8 cellular contexts compared by ENCODE assay signal in genomic region chr11:46369458-46370152, GRCh38. TPM values are rescaled to one million over a fixed set of nuclear protein-coding genes. Genes with fewer than 3 reads are reported as not detected.
DNase-seq lines count a peak whose midpoint lies in the region; ATAC-seq, FAIRE-seq and TF ChIP-seq lines count a peak whose summit lies in the region.

No MANE protein-coding gene starts in this region.

- POLR2A ChIA-PET in activated naive CD8-positive, alpha-beta T cell treated with anti-CD3 and anti-CD28 coated beads, Interleukin-2, amount 10 ng/mL, durations not matched to agents 7 days and 5 days (lab: Charles Lee), result no interaction called here

- no peak for FAIRE-seq in frontal cortex (lab: Jason Lieb, UNC)

- H3K27me3 Mint-ChIP-seq in activated naive CD8-positive, alpha-beta T cell treated with anti-CD3 and anti-CD28 coated beads, Interleukin-2, amount 10 ng/mL, durations not matched to agents 7 days and 5 days, result no peaks in the 10 kb centered on the region

- DNase-seq in 8988T (peak; percentile 93), GM12865 (ENCODE audit: low read depth) (peak; percentile 70), HK-2 (ENCODE audit: unreplicated experiment) (peak; percentile 85), RPMI7951 (ENCODE audit: low read depth) (peak; percentile 52), left ventricle myocardium superior (no peak), frontal cortex (ENCODE audit: low spot score in 2 of 2) (no peak)
- peak; percentile 65 for DNase-seq in activated naive CD8-positive, alpha-beta T cell treated with anti-CD3 and anti-CD28 coated beads, Interleukin-2, amount 10 ng/mL, durations not matched to agents 7 days and 5 days
- DNase-seq in stimulated activated CD4-positive, alpha-beta T cell treated with anti-CD3 and anti-CD28 coated beads, Interleukin-2, amount 100 ng/mL, for 24 hours, result peak; percentile 69 to 71

- peaks cover 6% of the 10 kb centered on the region for H3K4me1 Mint-ChIP-seq in activated naive CD8-positive, alpha-beta T cell treated with anti-CD3 and anti-CD28 coated beads, Interleukin-2, amount 10 ng/mL, durations not matched to agents 7 days and 5 days

- H3K4me3 Mint-ChIP-seq in activated naive CD8-positive, alpha-beta T cell treated with anti-CD3 and anti-CD28 coated beads, Interleukin-2, amount 10 ng/mL, durations not matched to agents 7 days and 5 days, result no peak overlapping the region

- peak overlapping the region; percentile 48 for H3K27ac Mint-ChIP-seq in activated naive CD8-positive, alpha-beta T cell treated with anti-CD3 and anti-CD28 coated beads, Interleukin-2, amount 10 ng/mL, durations not matched to agents 7 days and 5 days

- no peaks in the 10 kb centered on the region for H3K9me3 Mint-ChIP-seq in activated naive CD8-positive, alpha-beta T cell treated with anti-CD3 and anti-CD28 coated beads, Interleukin-2, amount 10 ng/mL, durations not matched to agents 7 days and 5 days

- peak; percentile 46 for ATAC-seq in activated naive CD8-positive, alpha-beta T cell treated with anti-CD3 and anti-CD28 coated beads, Interleukin-2, amount 10 ng/mL, durations not matched to agents 7 days and 5 days (ENCODE audit: low read depth)
- ATAC-seq in left ventricle myocardium superior, result peak; percentile 48

- no peak overlapping the region for H3K4me3 ChIP-seq in GM12865 (ENCODE audit: low read depth, low read length)

- intact Hi-C loops in left ventricle myocardium superior (cut with micrococcal nuclease), result no loop called here

- TF ChIP-seq CTCF in GM12865 (IDR thresholded peaks at IDR 0.05; ENCODE audit: insufficient read depth, low read depth, low read length, missing control alignments), result peak; percentile 92

- H3K36me3 Mint-ChIP-seq in activated naive CD8-positive, alpha-beta T cell treated with anti-CD3 and anti-CD28 coated beads, Interleukin-2, amount 10 ng/mL, durations not matched to agents 7 days and 5 days, result peaks cover 9% of the 10 kb centered on the region

RNA-seq across cellular contexts. Expression of gene MDK, which starts 11.9 kb away (rescaled TPM):
- 15.8 and 19.9 TPM in 2 replicates for total RNA-seq in RPMI7951 (2014; rRNA removed; shearing (Covaris generic))
- 1 to 10 TPM; 6.9 to 7.4 TPM for total RNA-seq in activated naive CD8-positive, alpha-beta T cell treated with anti-CD3 and anti-CD28 coated beads, Interleukin-2, amount 10 ng/mL, durations not matched to agents 7 days and 5 days
- total RNA-seq in left ventricle myocardium superior (5.7 TPM), frontal cortex (11.4 TPM)

RNA-seq across cellular contexts. Expression of gene CHRM4, which starts 22.0 kb away (rescaled TPM):
- 0.49 TPM in 1 of 2 replicates, not detected in the other for total RNA-seq in RPMI7951 (2014; rRNA removed; shearing (Covaris generic))
- under 1 TPM; 0.19 to 0.40 TPM for total RNA-seq in activated naive CD8-positive, alpha-beta T cell treated with anti-CD3 and anti-CD28 coated beads, Interleukin-2, amount 10 ng/mL, durations not matched to agents 7 days and 5 days
- not detected for total RNA-seq in left ventricle myocardium superior
- 6.1 TPM for total RNA-seq in frontal cortex

RNA-seq across cellular contexts. Expression of gene DGKZ, which starts 22.3 kb away (rescaled TPM):
- 21.3 and 22.0 TPM in 2 replicates for total RNA-seq in RPMI7951 (2014; rRNA removed; shearing (Covaris generic))
- 100 to 1,000 TPM; 160 to 163 TPM for total RNA-seq in activated naive CD8-positive, alpha-beta T cell treated with anti-CD3 and anti-CD28 coated beads, Interleukin-2, amount 10 ng/mL, durations not matched to agents 7 days and 5 days
- total RNA-seq in left ventricle myocardium superior, result 71.7 TPM
- 43.2 TPM for total RNA-seq in frontal cortex

Comparison
In these comparisons a context has a peak if more than half of its experiments do, and no peak if none do; other contexts are left out.
1. DNase-seq: peak in 8988T (single experiment), GM12865 (single experiment), HK-2 (single experiment), RPMI7951 (single experiment), activated naive CD8-positive, alpha-beta T cell treated with anti-CD3 and anti-CD28 coated beads, Interleukin-2, amount 10 ng/mL, durations not matched to agents 7 days and 5 days (single experiment) and stimulated activated CD4-positive, alpha-beta T cell treated with anti-CD3 and anti-CD28 coated beads, Interleukin-2, amount 100 ng/mL, for 24 hours (2 of 2); none in left ventricle myocardium superior (single experiment) and frontal cortex (0 of 2).